Comparison of ENCODE assay signal across 10 cellular contexts in genomic region chr3:45104715-45105711, GRCh38. TPM values are rescaled to one million over a fixed set of nuclear protein-coding genes. Genes with fewer than 3 reads are reported as not detected.
DNase-seq lines count a peak whose midpoint lies in the region; TF ChIP-seq lines count a peak whose summit lies in the region.
"Had no signal": no experiment of that assay in that cellular context is flagged by ENCODE, and none has a peak within 500 bp of the region (broad histone marks: within the 10 kb centered on the region; RNA-seq: fewer than 3 reads in every experiment).

No MANE protein-coding gene starts in this region.

- H3K79me2 ChIP-seq in ACC112 (ENCODE audit: control insufficient read depth, insufficient read depth, low read length, unreplicated experiment) = no peaks in the 10 kb centered on the region

- intact Hi-C loops in thyroid gland (cut with DNase I) = no loop called here

- peaks cover 9% of the 10 kb centered on the region for H3K36me3 ChIP-seq in ACC112 (ENCODE audit: insufficient read depth, low read length)
- H3K36me3 ChIP-seq in thyroid gland = no peaks in the 10 kb centered on the region

- H3K4me1 ChIP-seq in ACC112 (ENCODE audit: control insufficient read depth, insufficient read depth, low read length, unreplicated experiment) (peaks cover 27% of the 10 kb centered on the region), thyroid gland (no peaks in the 10 kb centered on the region)

- 88 to 94% methylated on average over 8 of the region's 8 CpGs for WGBS in thyroid gland, 2 donors

- H3K27me3 ChIP-seq in ACC112 (ENCODE audit: insufficient read depth, low read length) (no peaks in the 10 kb centered on the region), thyroid gland (no peaks in the 10 kb centered on the region)

- no peak overlapping the region for H2AFZ ChIP-seq in ACC112 (ENCODE audit: low read length, unreplicated experiment)

- no peaks in the 10 kb centered on the region for H3K9me3 ChIP-seq in thyroid gland

- H3K4me3 ChIP-seq in ACC112 (ENCODE audit: low read depth, low read length) (no peak overlapping the region), fibroblast of mammary gland (ENCODE audit: control insufficient read depth, low read depth, low read length) (no peak overlapping the region), thyroid gland (replicated peaks in 1 of 3) (no peak overlapping the region)

- H3K27ac ChIP-seq in ACC112 (ENCODE audit: low read depth, low read length) = peak overlapping the region; percentile 72
- no peak overlapping the region for H3K27ac ChIP-seq in thyroid gland

- TF ChIP-seq POLR2A in thyroid gland (IDR thresholded peaks at IDR 0.05) = no peak

- TF ChIP-seq CTCF in fibroblast of mammary gland (conservative IDR thresholded peaks at IDR 0.05; ENCODE audit: control insufficient read depth, insufficient read depth, low read depth, low read length) (no peak), thyroid gland (IDR thresholded peaks at IDR 0.05) (no peak)

- DNase-seq in COLO829 (ENCODE audit: low spot score) (peak; percentile 91), SW480 (ENCODE audit: low spot score) (peak; percentile 88), fibroblast of mammary gland (ENCODE audit: low read depth) (peak; percentile 87), thyroid gland (no peak), globus pallidus (ENCODE audit: low spot score) (no peak), mucosa of gallbladder (ENCODE audit: low spot score) (no peak)
- DNase-seq in stimulated activated CD4-positive, alpha-beta T cell treated with anti-CD3 and anti-CD28 coated beads, Interleukin-2, amount 100 ng/mL, for 48 hours = no peak
- DNase-seq: NCI-H1694; stimulated activated naive B cell treated with anti-CD40 and anti-IgM and Interleukin-4, amounts not matched to agents 10 μg/mL and 1 μg/mL and 100 μg/mL, for 72 hours had no signal

RNA-seq across cellular contexts. Expression of gene CDCP1, which starts 41.2 kb away (rescaled TPM):
- total RNA-seq in thyroid gland (10 to 100 TPM; 14.7 to 35.9 (median 24.2) TPM), mucosa of gallbladder (42.4 TPM)

Comparison
In these comparisons a context has a peak if more than half of its experiments do, and no peak if none do; other contexts are left out.
1. DNase-seq: peak in COLO829 (single experiment), SW480 (single experiment) and fibroblast of mammary gland (single experiment); none in thyroid gland (0 of 2), stimulated activated CD4-positive, alpha-beta T cell treated with anti-CD3 and anti-CD28 coated beads, Interleukin-2, amount 100 ng/mL, for 48 hours (0 of 2), globus pallidus (single experiment) and mucosa of gallbladder (single experiment).